Comparison of ENCODE assay signal across 15 cellular contexts in genomic region chr9:133777871-133778270, GRCh38. TPM values are rescaled to one million over a fixed set of nuclear protein-coding genes. Genes with fewer than 3 reads are reported as not detected.
A peak's percentile ranks its signal among the peaks of the same experiment; 100 is the strongest.
DNase-seq lines count a peak whose midpoint lies in the region; ATAC-seq, FAIRE-seq and TF ChIP-seq lines count a peak whose summit lies in the region.
"Had no signal": no experiment of that assay in that cellular context is flagged by ENCODE, and none has a peak within 500 bp of the region (broad histone marks: within the 10 kb centered on the region; RNA-seq: fewer than 3 reads in every experiment).

No MANE protein-coding gene starts in this region.

- H3K27me3 ChIP-seq in right cardiac atrium (ENCODE audit: control insufficient read depth, insufficient read depth) (no peaks in the 10 kb centered on the region), GM12878 (replicated peaks in 1 of 2; ENCODE audit: control insufficient read depth in 2 of 2, insufficient read depth in 2 of 2, low read length in 1 of 2) (no peaks in the 10 kb centered on the region)

- no peak overlapping the region for H3K9ac ChIP-seq in GM12878 (ENCODE audit: control insufficient read depth, insufficient read depth, low read length)
- H3K9ac ChIP-seq: GM23248 had no signal

- SMC1A ChIA-PET in GM12878 (lab: Charles Lee; ENCODE audit: uncharacterized antibody, unreplicated experiment), result no interaction called here

- WGBS in right cardiac atrium, result 94% methylated on average over 14 of the region's 14 CpGs
- WGBS in GM12878 (ENCODE audit: insufficient coverage, insufficient replicate concordance, low lambda C conversion rate, missing lambda C conversion rate), result 96% methylated on average over 14 of the region's 14 CpGs

- no peaks in the 10 kb centered on the region for H3K9me3 ChIP-seq in right cardiac atrium (ENCODE audit: control insufficient read depth, low read length)
- peaks cover 5% of the 10 kb centered on the region; the same call in 1 of the 3 replicates for H3K9me3 ChIP-seq in GM12878 (replicated peaks; ENCODE audit: control insufficient read depth, insufficient read depth, low read length)

- H3K79me2 ChIP-seq in GM12878 (ENCODE audit: control insufficient read depth, insufficient read depth, low read length), result no peaks in the 10 kb centered on the region

- no peaks in the 10 kb centered on the region for H3K27me3 Mint-ChIP-seq in type B pancreatic cell
- no peaks in the 10 kb centered on the region for H3K27me3 Mint-ChIP-seq in activated T-cell treated with anti-CD3 and anti-CD28 coated beads, Interleukin-2, amount 50 U/mL, for 24 hours
- H3K27me3 Mint-ChIP-seq: CD4-positive, CD25-positive, alpha-beta regulatory T cell; IgD-negative memory B cell had no signal

- peaks cover 4% of the 10 kb centered on the region for H3K36me3 Mint-ChIP-seq in type B pancreatic cell
- peaks cover 15% of the 10 kb centered on the region for H3K36me3 Mint-ChIP-seq in activated T-cell treated with anti-CD3 and anti-CD28 coated beads, Interleukin-2, amount 50 U/mL, for 24 hours (ENCODE audit: low read depth)
- H3K36me3 Mint-ChIP-seq: CD4-positive, CD25-positive, alpha-beta regulatory T cell had no signal

- no peak for TF ChIP-seq RAD21 in GM12878 (IDR thresholded peaks at IDR 0.05; ENCODE audit: insufficient read depth, low read depth, low read length)

- CTCF ChIA-PET in GM12878 (lab: Yijun Ruan, JAX), result no interaction called here

- H3K27ac ChIP-seq in right cardiac atrium (ENCODE audit: low read length) (no peak overlapping the region), GM12878 (ENCODE audit: control insufficient read depth, insufficient read depth) (no peak overlapping the region)
- H3K27ac ChIP-seq: GM23248 had no signal

- H3K4me1 ChIP-seq in right cardiac atrium (ENCODE audit: control insufficient read depth, insufficient read depth, low read length) (no peaks in the 10 kb centered on the region), GM12878 (ENCODE audit: control insufficient read depth, insufficient read depth, low read length) (no peaks in the 10 kb centered on the region)

- in situ Hi-C loops in GM12878 (cut with MboI), result no loop called here

- TF ChIP-seq POLR2A in GM12878 (IDR thresholded peaks at IDR 0.05; ENCODE audit: low read depth, low read length), result 0 out of 2 replicates have a peak, but pooled peaks have one; percentile 9

- TF ChIP-seq EP300 in GM12878 (IDR thresholded peaks at IDR 0.05; ENCODE audit: borderline replicate concordance in 1 of 2, control insufficient read depth in 1 of 2, low read depth in 2 of 2, low read length in 2 of 2), result no peak

- H3K27ac Mint-ChIP-seq in type B pancreatic cell, result no peak overlapping the region
- no peak overlapping the region for H3K27ac Mint-ChIP-seq in activated T-cell treated with anti-CD3 and anti-CD28 coated beads, Interleukin-2, amount 50 U/mL, for 24 hours
- H3K27ac Mint-ChIP-seq: CD4-positive, CD25-positive, alpha-beta regulatory T cell; IgD-negative memory B cell had no signal

- POLR2A ChIA-PET in GM12878 (lab: Charles Lee), result no interaction called here

- no peak for ATAC-seq in right cardiac atrium
- ATAC-seq in left cardiac atrium, result no peak
- no peak for ATAC-seq in GM12878
- no peak for ATAC-seq in HG03135 (IDR thresholded peaks at IDR 0.05; ENCODE audit: unreplicated experiment)
- ATAC-seq: HCT116 had no signal

- intact Hi-C loops in right cardiac atrium (cut with DNase I) (no loop called here), left cardiac atrium (cut with DNase I) (no loop called here), GM12878 (cut with micrococcal nuclease; ENCODE audit: unreplicated experiment) (no loop called here), posterior vena cava (cut with DNase I) (no loop called here)

- H3K4me3 Mint-ChIP-seq in type B pancreatic cell, result no peak overlapping the region
- H3K4me3 Mint-ChIP-seq in activated T-cell treated with anti-CD3 and anti-CD28 coated beads, Interleukin-2, amount 50 U/mL, for 24 hours, result no peak overlapping the region
- H3K4me3 Mint-ChIP-seq: CD4-positive, CD25-positive, alpha-beta regulatory T cell; IgD-negative memory B cell had no signal

- H3K9me3 Mint-ChIP-seq in type B pancreatic cell, result no peaks in the 10 kb centered on the region
- peaks cover 12% of the 10 kb centered on the region for H3K9me3 Mint-ChIP-seq in activated T-cell treated with anti-CD3 and anti-CD28 coated beads, Interleukin-2, amount 50 U/mL, for 24 hours
- H3K9me3 Mint-ChIP-seq: CD4-positive, CD25-positive, alpha-beta regulatory T cell; IgD-negative memory B cell had no signal

- TF ChIP-seq CTCF in GM12878 (IDR thresholded peaks at IDR 0.05 in 2 of 3, conservative IDR thresholded peaks at IDR 0.05 in 1 of 3; ENCODE audit: control insufficient read depth in 2 of 3, extremely low read depth in 1 of 3, insufficient read depth in 1 of 3, low read depth in 3 of 3, low read length in 3 of 3) (no peak), type B pancreatic cell (conservative IDR thresholded peaks at IDR 0.05) (no peak)

- H3K36me3 ChIP-seq in GM12878 (ENCODE audit: control insufficient read depth in 2 of 2, insufficient read depth in 2 of 2, low read length in 1 of 2), result peaks cover 9 to 34% of the 10 kb centered on the region in 2 experiments; a peak in 3 of 4 replicates

- DNase-seq in right cardiac atrium, result peak; percentile 4 to 41 (median 21)
- DNase-seq in left cardiac atrium, result no peak
- DNase-seq in GM12878 (ENCODE audit: low read depth, low spot score), result no peak
- DNase-seq in posterior vena cava (ENCODE audit: low spot score), result peak; percentile 73
- DNase-seq in type B pancreatic cell (ENCODE audit: extremely low spot score, unreplicated experiment), result no peak
- DNase-seq in activated T-cell treated with anti-CD3 and anti-CD28 coated beads, Interleukin-2, amount 50 U/mL, for 24 hours, result no peak
- DNase-seq: CD4-positive, CD25-positive, alpha-beta regulatory T cell; DMS53; GF-D8; GM23248 had no signal

- H3K4me2 ChIP-seq in GM12878 (ENCODE audit: control insufficient read depth, insufficient read depth), result no peak overlapping the region

- RAD21 ChIA-PET in GM12878 (lab: Charles Lee; ENCODE audit: unreplicated experiment), result no interaction called here

- FAIRE-seq in GM12878 (lab: Jason Lieb, UNC), result no peak
- FAIRE-seq: A204.1, H54 had no signal

- BruUV-seq in GM12878 (replicated peaks; lab: Mats Ljungman, UMichigan), result no TSS peak

- H2AFZ ChIP-seq in GM12878 (ENCODE audit: control insufficient read depth, low read depth, low read length), result no peak overlapping the region
- H2AFZ ChIP-seq: GM23248 had no signal

- peaks cover 10% of the 10 kb centered on the region for H3K4me1 Mint-ChIP-seq in type B pancreatic cell (ENCODE audit: unreplicated experiment)
- H3K4me1 Mint-ChIP-seq in activated T-cell treated with anti-CD3 and anti-CD28 coated beads, Interleukin-2, amount 50 U/mL, for 24 hours (ENCODE audit: low read depth), result no peaks in the 10 kb centered on the region
- H3K4me1 Mint-ChIP-seq: CD4-positive, CD25-positive, alpha-beta regulatory T cell had no signal

- H3K4me3 ChIP-seq in right cardiac atrium (ENCODE audit: low read length) (no peak overlapping the region), GM12878 (no peak overlapping the region)
- H3K4me3 ChIP-seq: GM23248 had no signal

- no peaks in the 10 kb centered on the region for H4K20me1 ChIP-seq in GM12878 (ENCODE audit: control insufficient read depth, insufficient read depth)

TF ChIP-seq in GM12878, 131 proteins besides CTCF, POLR2A, EP300 and RAD21:
- TF ChIP-seq POLR2AphosphoS5 (IDR thresholded peaks at IDR 0.05; ENCODE audit: low read length) (no peak), STAT3 (IDR thresholded peaks at IDR 0.05; ENCODE audit: low read depth, low read length) (no peak), EGR1 (IDR thresholded peaks at IDR 0.05; ENCODE audit: borderline replicate concordance in 1 of 2, low read depth in 2 of 2, low read length in 2 of 2) (no peak), STAT1 (conservative IDR thresholded peaks at IDR 0.05) (no peak), TARDBP (IDR thresholded peaks at IDR 0.05; ENCODE audit: borderline replicate concordance) (no peak), NFIC (IDR thresholded peaks at IDR 0.05; ENCODE audit: low read depth, low read length) (no peak), CHD1 (IDR thresholded peaks at IDR 0.05; ENCODE audit: low read depth, low read length) (no peak)

RNA-seq across cellular contexts. Expression of gene SARDH, which starts 39.7 kb away (rescaled TPM):
- total RNA-seq in right cardiac atrium (1 to 10 TPM; 2.5 to 3.2 (median 2.8) TPM), left cardiac atrium (1 to 10 TPM in 1 of 2 donors, under 1 TPM in 1; 0.88 to 1.4 TPM), GM12878 (2014; rRNA removed) (0.06 TPM in 1 of 2 replicates, not detected in the other), GM12878 (2014; rRNA removed; fragmentation: Illumina TruSeq; extraction: Trizol) (not detected in 2 replicates), GM12878 (2021) (0.15 and 0.16 TPM in 2 replicates), posterior vena cava (1 to 10 TPM in 1 of 2 donors, under 1 TPM in 1; 0.62 to 1.8 TPM), type B pancreatic cell (ENCODE audit: low replicate concordance) (0.76 and 6.8 TPM in 2 replicates)
- polyA plus RNA-seq in right cardiac atrium (1.7 TPM), GM12878 (2011; rRNA removed) (0.07 and 0.14 TPM in 2 replicates), GM12878 (2014; fragmentation: Illumina TruSeq; extraction: Trizol) (0.03 TPM in 1 of 2 replicates, not detected in the other), GM12878 (2014; fragmentation: Nextera tagmentation; extraction: Ambion mirVana) (not detected), GM12878 (2014; rRNA removed) (0.03 TPM in 1 of 2 replicates, not detected in the other), GM12878 (2016; fragmentation: Nextera tagmentation; extraction: Ambion mirVana) (not detected)
- total RNA-seq in GM12878 (2013; cell fraction: nucleolus; rRNA removed), result 3.9 TPM in 2 replicates
- not detected for polyA plus RNA-seq in GM12878 (2011; ENCODE audit: low read depth)
- polyA plus RNA-seq in GM12878 (2011; cell fraction: cytosol; rRNA removed), result 0.23 and 0.30 TPM in 2 replicates
- 1.0 and 1.4 TPM in 2 replicates for polyA plus RNA-seq in GM12878 (2011; cell fraction: nucleus; rRNA removed)
- 0.07 and 0.20 TPM in 2 replicates for polyA plus RNA-seq in GM12878 (2012)
- 0.31 TPM in 1 of 2 replicates, not detected in the other for polyA minus RNA-seq in GM12878 (2011; rRNA and poly(A)+ RNA removed)
- not detected in 2 replicates for polyA minus RNA-seq in GM12878 (2011; cell fraction: cytosol; rRNA and poly(A)+ RNA removed)
- polyA minus RNA-seq in GM12878 (2011; cell fraction: nucleus; rRNA and poly(A)+ RNA removed), result 0.38 and 0.60 TPM in 2 replicates

Comparison
In these comparisons a context has a peak if more than half of its experiments do, and no peak if none do; other contexts are left out.
1. DNase-seq: peak in right cardiac atrium (3 of 3) and posterior vena cava (single experiment); none in left cardiac atrium (single experiment), GM12878 (single experiment), type B pancreatic cell (single experiment) and activated T-cell treated with anti-CD3 and anti-CD28 coated beads, Interleukin-2, amount 50 U/mL, for 24 hours (single experiment).